Comparison of ENCODE assay signal across 1 cellular context in the genomic region with DNA sequence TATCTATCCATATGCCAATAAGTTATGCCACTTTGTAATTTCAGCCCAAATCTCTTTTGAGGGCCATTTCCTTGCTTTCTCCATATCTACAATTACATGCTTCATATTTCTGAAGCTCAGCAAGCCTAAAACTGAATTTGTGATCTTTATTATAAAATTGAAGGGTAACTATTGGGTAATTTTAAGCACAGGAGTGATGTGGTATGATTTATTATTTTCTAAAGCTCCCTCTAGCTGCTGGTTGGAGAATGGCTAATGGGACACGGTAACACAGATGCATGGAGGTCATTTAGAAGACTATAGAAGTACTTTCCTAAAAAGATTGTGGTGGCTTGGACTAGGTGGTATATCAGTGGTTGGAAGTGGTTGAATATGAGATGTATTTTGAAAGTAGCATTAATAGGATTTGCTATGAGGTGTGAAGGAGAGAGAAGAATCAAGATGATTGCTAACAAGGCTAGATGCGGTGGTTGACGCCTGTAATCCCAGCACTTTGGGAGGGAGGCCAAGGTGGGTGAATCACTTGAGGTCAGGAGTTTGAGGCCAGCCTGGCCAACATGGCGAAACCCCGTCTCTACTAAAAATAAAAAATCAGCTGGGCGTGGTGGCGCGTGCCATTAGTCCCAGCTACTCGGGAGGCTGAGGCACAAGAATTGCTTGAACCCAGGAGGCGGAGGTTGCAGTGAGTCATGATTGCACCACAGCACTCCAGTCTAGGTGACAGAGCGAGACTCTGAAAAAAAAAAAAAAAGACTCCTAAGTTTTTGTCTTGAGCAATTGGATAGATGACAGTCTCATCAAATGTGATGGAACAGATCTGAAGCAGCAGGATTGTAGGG.
TF ChIP-seq lines count a peak whose summit lies in the region.

No MANE protein-coding gene starts in this region.

TF ChIP-seq in HCT116, 20 proteins besides CTCF, POLR2A, EP300 and RAD21 (continued from another document):
- TF ChIP-seq, protein P1, sequence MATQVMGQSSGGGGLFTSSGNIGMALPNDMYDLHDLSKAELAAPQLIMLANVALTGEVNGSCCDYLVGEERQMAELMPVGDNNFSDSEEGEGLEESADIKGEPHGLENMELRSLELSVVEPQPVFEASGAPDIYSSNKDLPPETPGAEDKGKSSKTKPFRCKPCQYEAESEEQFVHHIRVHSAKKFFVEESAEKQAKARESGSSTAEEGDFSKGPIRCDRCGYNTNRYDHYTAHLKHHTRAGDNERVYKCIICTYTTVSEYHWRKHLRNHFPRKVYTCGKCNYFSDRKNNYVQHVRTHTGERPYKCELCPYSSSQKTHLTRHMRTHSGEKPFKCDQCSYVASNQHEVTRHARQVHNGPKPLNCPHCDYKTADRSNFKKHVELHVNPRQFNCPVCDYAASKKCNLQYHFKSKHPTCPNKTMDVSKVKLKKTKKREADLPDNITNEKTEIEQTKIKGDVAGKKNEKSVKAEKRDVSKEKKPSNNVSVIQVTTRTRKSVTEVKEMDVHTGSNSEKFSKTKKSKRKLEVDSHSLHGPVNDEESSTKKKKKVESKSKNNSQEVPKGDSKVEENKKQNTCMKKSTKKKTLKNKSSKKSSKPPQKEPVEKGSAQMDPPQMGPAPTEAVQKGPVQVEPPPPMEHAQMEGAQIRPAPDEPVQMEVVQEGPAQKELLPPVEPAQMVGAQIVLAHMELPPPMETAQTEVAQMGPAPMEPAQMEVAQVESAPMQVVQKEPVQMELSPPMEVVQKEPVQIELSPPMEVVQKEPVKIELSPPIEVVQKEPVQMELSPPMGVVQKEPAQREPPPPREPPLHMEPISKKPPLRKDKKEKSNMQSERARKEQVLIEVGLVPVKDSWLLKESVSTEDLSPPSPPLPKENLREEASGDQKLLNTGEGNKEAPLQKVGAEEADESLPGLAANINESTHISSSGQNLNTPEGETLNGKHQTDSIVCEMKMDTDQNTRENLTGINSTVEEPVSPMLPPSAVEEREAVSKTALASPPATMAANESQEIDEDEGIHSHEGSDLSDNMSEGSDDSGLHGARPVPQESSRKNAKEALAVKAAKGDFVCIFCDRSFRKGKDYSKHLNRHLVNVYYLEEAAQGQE (IDR thresholded peaks at IDR 0.05; ENCODE audit: low read depth) = no peak
- TF ChIP-seq, protein P2, sequence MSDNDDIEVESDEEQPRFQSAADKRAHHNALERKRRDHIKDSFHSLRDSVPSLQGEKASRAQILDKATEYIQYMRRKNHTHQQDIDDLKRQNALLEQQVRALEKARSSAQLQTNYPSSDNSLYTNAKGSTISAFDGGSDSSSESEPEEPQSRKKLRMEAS (IDR thresholded peaks at IDR 0.05) = no peak
- TF ChIP-seq JUND (IDR thresholded peaks at IDR 0.05) = no peak
- TF ChIP-seq EZH2 (IDR thresholded peaks at IDR 0.05) = no peak
- no peak for TF ChIP-seq CBX3 (IDR thresholded peaks at IDR 0.05; ENCODE audit: low read depth)
- TF ChIP-seq, protein P3, sequence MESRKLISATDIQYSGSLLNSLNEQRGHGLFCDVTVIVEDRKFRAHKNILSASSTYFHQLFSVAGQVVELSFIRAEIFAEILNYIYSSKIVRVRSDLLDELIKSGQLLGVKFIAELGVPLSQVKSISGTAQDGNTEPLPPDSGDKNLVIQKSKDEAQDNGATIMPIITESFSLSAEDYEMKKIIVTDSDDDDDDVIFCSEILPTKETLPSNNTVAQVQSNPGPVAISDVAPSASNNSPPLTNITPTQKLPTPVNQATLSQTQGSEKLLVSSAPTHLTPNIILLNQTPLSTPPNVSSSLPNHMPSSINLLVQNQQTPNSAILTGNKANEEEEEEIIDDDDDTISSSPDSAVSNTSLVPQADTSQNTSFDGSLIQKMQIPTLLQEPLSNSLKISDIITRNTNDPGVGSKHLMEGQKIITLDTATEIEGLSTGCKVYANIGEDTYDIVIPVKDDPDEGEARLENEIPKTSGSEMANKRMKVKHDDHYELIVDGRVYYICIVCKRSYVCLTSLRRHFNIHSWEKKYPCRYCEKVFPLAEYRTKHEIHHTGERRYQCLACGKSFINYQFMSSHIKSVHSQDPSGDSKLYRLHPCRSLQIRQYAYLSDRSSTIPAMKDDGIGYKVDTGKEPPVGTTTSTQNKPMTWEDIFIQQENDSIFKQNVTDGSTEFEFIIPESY (IDR thresholded peaks at IDR 0.05; ENCODE audit: extremely low read depth, insufficient replicate concordance, low read length) = no peak
- no peak for TF ChIP-seq POLR2AphosphoS5 (IDR thresholded peaks at IDR 0.05; ENCODE audit: low read depth, low read length)
- no peak for TF ChIP-seq TCF7L2 (IDR thresholded peaks at IDR 0.05; ENCODE audit: borderline replicate concordance, extremely low read depth, insufficient read depth, insufficient read length)
- no peak for TF ChIP-seq SRF (IDR thresholded peaks at IDR 0.05; ENCODE audit: low read depth)
- TF ChIP-seq FOSL1 (IDR thresholded peaks at IDR 0.05; ENCODE audit: low read depth) = no peak
- no peak for TF ChIP-seq YY1 (IDR thresholded peaks at IDR 0.05; ENCODE audit: extremely low read depth, insufficient replicate concordance, low read depth, low read length)
- TF ChIP-seq SIN3A (IDR thresholded peaks at IDR 0.05; ENCODE audit: low read depth) = no peak
- TF ChIP-seq ELF1 (IDR thresholded peaks at IDR 0.05; ENCODE audit: borderline replicate concordance, low read depth) = no peak
- no peak for TF ChIP-seq ZNF274 (IDR thresholded peaks at IDR 0.05; ENCODE audit: low read depth, low read length)
- no peak for TF ChIP-seq EGR1 (IDR thresholded peaks at IDR 0.05; ENCODE audit: low read depth)
- no peak for TF ChIP-seq EZH2phosphoT487 (IDR thresholded peaks at IDR 0.05; ENCODE audit: borderline replicate concordance)
- no peak for TF ChIP-seq CEBPB (IDR thresholded peaks at IDR 0.05; ENCODE audit: low read depth)
- TF ChIP-seq, protein P4, sequence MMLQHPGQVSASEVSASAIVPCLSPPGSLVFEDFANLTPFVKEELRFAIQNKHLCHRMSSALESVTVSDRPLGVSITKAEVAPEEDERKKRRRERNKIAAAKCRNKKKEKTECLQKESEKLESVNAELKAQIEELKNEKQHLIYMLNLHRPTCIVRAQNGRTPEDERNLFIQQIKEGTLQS (IDR thresholded peaks at IDR 0.05) = no peak
